ENCODE assay signal across 15 cellular contexts in the genomic region with DNA sequence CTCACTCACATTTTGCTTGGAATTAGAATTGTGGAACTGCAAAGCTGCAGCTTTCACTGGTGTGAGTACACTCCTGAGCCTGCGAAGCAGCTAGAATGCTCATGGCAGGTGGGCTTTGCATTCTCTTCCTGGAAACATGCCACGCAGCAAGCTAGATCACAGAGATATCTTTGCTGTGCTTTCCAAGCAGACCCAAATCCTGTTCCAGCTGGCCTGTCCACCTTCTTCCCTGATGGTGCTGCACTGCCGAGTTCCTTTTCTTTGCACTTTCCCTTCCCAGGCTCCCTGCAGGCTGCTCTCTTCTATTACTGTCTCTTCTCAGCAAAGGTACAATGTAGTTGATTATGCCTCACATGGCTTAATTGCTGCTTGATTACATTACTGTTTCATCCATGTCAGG.
DNase-seq lines count a peak whose midpoint lies in the region; ATAC-seq and TF ChIP-seq lines count a peak whose summit lies in the region.
"Had no signal": no experiment of that assay in that cellular context is flagged by ENCODE, and none has a peak within 500 bp of the region (broad histone marks: within the 10 kb centered on the region; RNA-seq: fewer than 3 reads in every experiment).

No MANE protein-coding gene starts in this region.

- no peak overlapping the region for H3K4me3 Mint-ChIP-seq in T-helper 2 cell treated with Interferon-gamma antibody and Interleukin-4, amounts not matched to agents 5 μg/mL and 100 μg/mL, for 36 hours
- H3K4me3 Mint-ChIP-seq: CD4-positive, CD25-positive, alpha-beta regulatory T cell had no signal

- no peaks in the 10 kb centered on the region for H3K79me2 ChIP-seq in hepatocyte

- WGBS in hepatocyte (ENCODE audit: low lambda C conversion rate, missing lambda C conversion rate): 49% methylated on average over 3 of the region's 3 CpGs

- DNase-seq in left ventricle myocardium inferior: no peak
- no peak for DNase-seq in cardiac septum (ENCODE audit: low spot score)
- peak; percentile 72 for DNase-seq in SK-N-DZ (ENCODE audit: low spot score)
- peak; percentile 6 for DNase-seq in hepatocyte (ENCODE audit: low spot score)
- DNase-seq in thoracic aorta (ENCODE audit: low spot score): no peak
- DNase-seq in stimulated activated CD4-positive, alpha-beta T cell treated with anti-CD3 and anti-CD28 coated beads, Interleukin-4, amount 100 ng/mL, for 24 hours: no peak
- no peak for DNase-seq in T-helper 2 cell treated with Interferon-gamma antibody and Interleukin-4, amounts not matched to agents 5 μg/mL and 100 μg/mL, for 36 hours (ENCODE audit: low spot score)
- DNase-seq: AML-193; CD4-positive, CD25-positive, alpha-beta regulatory T cell; NCI-H1436; NCI-H2081 treated with DMSO at 0.1 percent for 48 hours; NCI-H226; NCI-H526; PC-3 had no signal

- H3K9me3 Mint-ChIP-seq in T-helper 2 cell treated with Interferon-gamma antibody and Interleukin-4, amounts not matched to agents 5 μg/mL and 100 μg/mL, for 36 hours: peaks cover 7% of the 10 kb centered on the region

- H3K4me2 ChIP-seq in hepatocyte: peak overlapping the region; percentile 29

- H3K9me3 ChIP-seq in left ventricle myocardium inferior (replicated peaks): peaks cover 15% of the 10 kb centered on the region
- H3K9me3 ChIP-seq in hepatocyte (ENCODE audit: low read depth): peaks cover 3% of the 10 kb centered on the region
- no peaks in the 10 kb centered on the region for H3K9me3 ChIP-seq in thoracic aorta

- no peak overlapping the region for H2AFZ ChIP-seq in hepatocyte

- H3K4me1 ChIP-seq in left ventricle myocardium inferior (peaks cover 26% of the 10 kb centered on the region), hepatocyte (ENCODE audit: insufficient read depth) (peaks cover 9% of the 10 kb centered on the region), thoracic aorta (ENCODE audit: control insufficient read depth in 1 of 2, low read depth in 2 of 2) (peaks cover 9 to 22% of the 10 kb centered on the region in 2 donors)

- no peaks in the 10 kb centered on the region for H3K9me2 ChIP-seq in hepatocyte (replicated peaks; ENCODE audit: insufficient read depth)

- H3K36me3 ChIP-seq in left ventricle myocardium inferior: peaks cover 2% of the 10 kb centered on the region
- no peaks in the 10 kb centered on the region for H3K36me3 ChIP-seq in hepatocyte (replicated peaks; ENCODE audit: insufficient read depth, low read depth)
- no peaks in the 10 kb centered on the region for H3K36me3 ChIP-seq in thoracic aorta

- no peaks in the 10 kb centered on the region for H3K4me1 Mint-ChIP-seq in T-helper 2 cell treated with Interferon-gamma antibody and Interleukin-4, amounts not matched to agents 5 μg/mL and 100 μg/mL, for 36 hours (ENCODE audit: low read depth)

- H3K36me3 Mint-ChIP-seq in T-helper 2 cell treated with Interferon-gamma antibody and Interleukin-4, amounts not matched to agents 5 μg/mL and 100 μg/mL, for 36 hours (ENCODE audit: low read depth): peaks cover 6% of the 10 kb centered on the region

- H3K4me3 ChIP-seq in left ventricle myocardium inferior (no peak overlapping the region), hepatocyte (no peak overlapping the region), thoracic aorta (peak overlapping the region; percentile 20)

- H3K27me3 Mint-ChIP-seq in T-helper 2 cell treated with Interferon-gamma antibody and Interleukin-4, amounts not matched to agents 5 μg/mL and 100 μg/mL, for 36 hours (ENCODE audit: low read depth): no peaks in the 10 kb centered on the region

- H3K27ac Mint-ChIP-seq in T-helper 2 cell treated with Interferon-gamma antibody and Interleukin-4, amounts not matched to agents 5 μg/mL and 100 μg/mL, for 36 hours: no peak overlapping the region
- H3K27ac Mint-ChIP-seq: CD4-positive, CD25-positive, alpha-beta regulatory T cell had no signal

- intact Hi-C loops in left ventricle myocardium inferior (cut with micrococcal nuclease): no loop called here
- intact Hi-C loops in cardiac septum (cut with DNase I): no loop called here

- no peaks in the 10 kb centered on the region for H4K20me1 ChIP-seq in hepatocyte (ENCODE audit: insufficient read depth, poor library complexity, severe bottlenecking)

- TF ChIP-seq CTCF in left ventricle myocardium inferior (IDR thresholded peaks at IDR 0.05; ENCODE audit: borderline replicate concordance) (no peak), hepatocyte (IDR thresholded peaks at IDR 0.05; ENCODE audit: poor library complexity) (no peak), thoracic aorta (IDR thresholded peaks at IDR 0.05) (no peak)

- H3K27ac ChIP-seq in left ventricle myocardium inferior (replicated peaks) (peak overlapping the region; percentile 18), hepatocyte (peak overlapping the region; percentile 65), thoracic aorta (no peak overlapping the region)

- H3K27me3 ChIP-seq in left ventricle myocardium inferior (ENCODE audit: low read depth) (no peaks in the 10 kb centered on the region), hepatocyte (no peaks in the 10 kb centered on the region), thoracic aorta (replicated peaks; ENCODE audit: insufficient read depth) (no peaks in the 10 kb centered on the region)

- no peak for ATAC-seq in thoracic aorta (ENCODE audit: insufficient number of reproducible peaks, low FRiP score, low read depth)
- ATAC-seq in GM21447 (IDR thresholded peaks at IDR 0.05; ENCODE audit: unreplicated experiment): no peak
- ATAC-seq: PC-3 had no signal

Comparison
In these comparisons a context has a peak if more than half of its experiments do, and no peak if none do; other contexts are left out.
1. DNase-seq: peak in SK-N-DZ (single experiment) and hepatocyte (single experiment); none in left ventricle myocardium inferior (single experiment), cardiac septum (single experiment), thoracic aorta (single experiment), stimulated activated CD4-positive, alpha-beta T cell treated with anti-CD3 and anti-CD28 coated beads, Interleukin-4, amount 100 ng/mL, for 24 hours (single experiment) and T-helper 2 cell treated with Interferon-gamma antibody and Interleukin-4, amounts not matched to agents 5 μg/mL and 100 μg/mL, for 36 hours (single experiment).
2. H3K27ac ChIP-seq: peak in left ventricle myocardium inferior (single experiment) and hepatocyte (single experiment); none in thoracic aorta (0 of 2).